1 cellular context compared by ENCODE assay signal in the genomic region with DNA sequence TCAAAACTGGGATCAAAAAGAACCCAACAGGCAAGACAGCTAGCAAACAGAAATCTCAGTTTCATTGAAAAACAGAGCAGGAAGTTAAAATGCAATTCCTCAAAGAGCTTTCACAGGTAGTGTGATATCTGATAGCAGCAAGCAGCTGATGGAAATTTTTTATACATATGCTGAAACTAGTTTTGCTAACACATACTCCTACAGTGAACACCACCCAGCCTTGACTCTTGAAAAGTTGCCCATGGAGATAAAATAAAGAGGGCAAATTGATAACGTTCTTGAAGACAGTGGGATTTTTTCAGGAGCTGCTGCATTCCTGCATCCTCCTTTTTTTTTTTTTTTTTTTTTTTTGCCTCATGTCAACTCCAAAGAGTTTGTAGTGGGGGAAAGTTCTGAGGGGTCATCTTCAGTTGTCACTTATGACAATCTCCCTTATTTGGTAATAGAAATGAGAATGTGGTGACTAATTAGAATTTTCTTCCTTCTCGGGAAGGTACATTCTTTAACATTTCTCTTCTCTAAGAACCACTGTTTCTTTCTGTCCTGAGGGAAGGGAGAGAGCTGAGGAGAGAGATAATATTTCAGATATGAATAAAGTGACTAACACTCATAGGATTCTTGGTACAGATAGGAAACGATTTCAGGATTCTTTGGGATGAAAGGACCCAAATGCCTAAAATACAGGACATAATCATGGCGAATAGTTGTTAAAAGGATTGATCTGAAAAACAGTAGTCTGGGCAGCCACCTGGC.
TF ChIP-seq lines count a peak whose summit lies in the region.

No MANE protein-coding gene starts in this region.

TF ChIP-seq in SK-N-SH, 30 proteins besides CTCF, POLR2A, EP300 and RAD21 (continued from another document):
- TF ChIP-seq, protein P1, sequence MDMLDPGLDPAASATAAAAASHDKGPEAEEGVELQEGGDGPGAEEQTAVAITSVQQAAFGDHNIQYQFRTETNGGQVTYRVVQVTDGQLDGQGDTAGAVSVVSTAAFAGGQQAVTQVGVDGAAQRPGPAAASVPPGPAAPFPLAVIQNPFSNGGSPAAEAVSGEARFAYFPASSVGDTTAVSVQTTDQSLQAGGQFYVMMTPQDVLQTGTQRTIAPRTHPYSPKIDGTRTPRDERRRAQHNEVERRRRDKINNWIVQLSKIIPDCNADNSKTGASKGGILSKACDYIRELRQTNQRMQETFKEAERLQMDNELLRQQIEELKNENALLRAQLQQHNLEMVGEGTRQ (IDR thresholded peaks at IDR 0.05; ENCODE audit: borderline replicate concordance, low read depth, low read length) = no peak
- no peak for TF ChIP-seq POLR2AphosphoS5 (IDR thresholded peaks at IDR 0.05; ENCODE audit: low read depth, low read length)
TF ChIP-seq in SK-N-SH: peak in this region for 0.
